ENCODE assay signal across 33 cellular contexts in the genomic region with DNA sequence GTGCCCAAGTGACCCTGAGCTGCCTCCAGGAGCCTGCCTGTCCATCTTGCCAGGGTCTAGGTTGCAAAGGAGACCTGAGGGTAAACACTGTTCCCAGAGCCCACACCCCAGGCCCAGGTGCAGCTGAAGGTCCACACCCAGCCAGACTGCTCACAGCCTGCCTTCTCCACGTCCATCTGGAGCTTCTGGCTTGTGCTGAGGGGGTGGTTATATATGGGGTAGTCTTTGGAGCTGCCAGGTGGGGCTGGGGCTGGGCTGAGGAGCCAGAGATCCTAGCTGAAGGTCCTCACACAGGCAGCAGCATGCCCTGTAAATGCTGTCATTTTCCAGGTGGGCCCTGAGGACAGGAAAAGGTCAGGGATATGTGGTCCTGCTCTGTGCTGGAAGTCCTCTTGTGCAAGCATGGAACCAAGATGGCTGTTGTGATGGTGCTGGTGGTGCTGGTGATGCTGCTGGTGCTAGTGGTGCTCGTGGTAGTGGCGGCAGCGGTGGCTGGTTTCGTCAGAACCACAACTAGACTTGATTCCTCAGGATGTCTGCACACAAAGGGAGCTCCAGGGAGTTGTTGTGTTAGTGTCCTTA.
"Had no signal": no experiment of that assay in that cellular context is flagged by ENCODE, and none has a peak within 500 bp of the region (broad histone marks: within the 10 kb centered on the region; RNA-seq: fewer than 3 reads in every experiment).

No MANE protein-coding gene starts in this region.

- H3K36me3 ChIP-seq: neural progenitor cell, neutrophil, ovary, right lobe of liver, sigmoid colon, suprapubic skin, tibial artery, transverse colon, upper lobe of right lung, uterus had no signal

- H3K4me1 ChIP-seq: neural progenitor cell, parathyroid adenoma, psoas muscle, right lobe of liver, sigmoid colon, suprapubic skin, testis, tibial artery, transverse colon, upper lobe of right lung, uterus had no signal

- H3K36me3 Mint-ChIP-seq: naive B cell; naive thymus-derived CD8-positive, alpha-beta T cell; natural killer cell treated with Interleukin-12 subunit alpha and Interleukin-12 subunit beta and Interleukin-15 and Interleukin-18, amount 100 ng/mL, for 72 hours; neural progenitor cell; stimulated activated memory B cell treated with anti-CD40 and anti-IgM and Interleukin-4, amounts not matched to agents 10 μg/mL and 1 μg/mL and 100 μg/mL, for 72 hours; type B pancreatic cell had no signal

- H3K4me3 Mint-ChIP-seq: naive B cell; naive thymus-derived CD8-positive, alpha-beta T cell; natural killer cell treated with Interleukin-12 subunit alpha and Interleukin-12 subunit beta and Interleukin-15 and Interleukin-18, amount 100 ng/mL, for 72 hours; nephron progenitor cell; neural progenitor cell; stimulated activated memory B cell treated with anti-CD40 and anti-IgM and Interleukin-4, amounts not matched to agents 10 μg/mL and 1 μg/mL and 100 μg/mL, for 72 hours; stimulated activated naive CD8-positive, alpha-beta T cell treated with anti-CD3 and anti-CD28 coated beads, Interleukin-15, amount 100 ng/mL, for 72 hours; type B pancreatic cell had no signal

- H3K4me1 Mint-ChIP-seq: naive B cell; naive thymus-derived CD8-positive, alpha-beta T cell; stimulated activated memory B cell treated with anti-CD40 and anti-IgM and Interleukin-4, amounts not matched to agents 10 μg/mL and 1 μg/mL and 100 μg/mL, for 72 hours; stimulated activated naive CD8-positive, alpha-beta T cell treated with anti-CD3 and anti-CD28 coated beads, Interleukin-15, amount 100 ng/mL, for 72 hours had no signal

- DNase-seq: naive B cell; naive thymus-derived CD8-positive, alpha-beta T cell; nephron progenitor cell; nucleus accumbens; ovary; posterior cingulate gyrus; psoas muscle; right cardiac atrium; right lobe of liver; sigmoid colon; small intestine; stimulated activated CD4-positive, alpha-beta T cell treated with anti-CD3 and anti-CD28 coated beads, Interleukin-12 subunit alpha, Interleukin-12 subunit beta, amount 100 ng/mL, for 4 hours; stimulated activated CD4-positive, alpha-beta T cell treated with anti-CD3 and anti-CD28 coated beads, Interleukin-1b, Interleukin-23, amount 100 ng/mL, for 48 hours; stimulated activated CD4-positive, alpha-beta T cell treated with anti-CD3 and anti-CD28 coated beads, Interleukin-4, amount 100 ng/mL, for 1 hour; stimulated activated CD4-positive, alpha-beta T cell treated with anti-CD3 and anti-CD28 coated beads, Interleukin-4, amount 100 ng/mL, for 4 hours; stimulated activated CD8-positive, alpha-beta memory T cell treated with anti-CD3 and anti-CD28 coated beads, Interleukin-4, amount 100 ng/mL, for 48 hours; stimulated activated naive CD4-positive, alpha-beta T cell; stimulated activated naive CD8-positive, alpha-beta T cell treated with anti-CD3 and anti-CD28 coated beads, Interleukin-15, amount 100 ng/mL, for 72 hours; stimulated activated naive CD8-positive, alpha-beta T cell treated with anti-CD3 and anti-CD28 coated beads, Interleukin-15, Interleukin-2, amounts not matched to agents 100 U/mL and 50 U/mL, for 24 hours; substantia nigra; testis; tibial artery; transverse colon; upper lobe of right lung; uterus had no signal

- H3K9me3 ChIP-seq: neutrophil, ovary, psoas muscle, right lobe of liver, sigmoid colon, suprapubic skin, testis, tibial artery, transverse colon, upper lobe of right lung, uterus had no signal

- H2AFZ ChIP-seq: neural progenitor cell, parathyroid adenoma had no signal

- H3K27me3 Mint-ChIP-seq: progenitor cell of endocrine pancreas had no signal

- ATAC-seq: naive thymus-derived CD8-positive, alpha-beta T cell; natural killer cell treated with Interleukin-12 subunit alpha and Interleukin-12 subunit beta and Interleukin-15 and Interleukin-18, amount 100 ng/mL, for 72 hours; psoas muscle; right lobe of liver; stimulated activated memory B cell treated with anti-CD40 and anti-IgM and Interleukin-4, amounts not matched to agents 10 μg/mL and 1 μg/mL and 100 μg/mL, for 72 hours; stimulated activated naive CD8-positive, alpha-beta T cell treated with anti-CD3 and anti-CD28 coated beads, Interleukin-15, amount 100 ng/mL, for 72 hours; stimulated activated naive CD8-positive, alpha-beta T cell treated with anti-CD3 and anti-CD28 coated beads, Interleukin-15, Interleukin-2, amounts not matched to agents 100 U/mL and 50 U/mL, for 24 hours; upper lobe of right lung had no signal

- H3K27me3 ChIP-seq: neural progenitor cell, neutrophil, ovary, right lobe of liver, sigmoid colon, suprapubic skin, testis, transverse colon, upper lobe of right lung, uterus had no signal

- H3K9me3 Mint-ChIP-seq: naive B cell; naive thymus-derived CD8-positive, alpha-beta T cell; natural killer cell treated with Interleukin-12 subunit alpha and Interleukin-12 subunit beta and Interleukin-15 and Interleukin-18, amount 100 ng/mL, for 72 hours; neural progenitor cell; stimulated activated naive CD8-positive, alpha-beta T cell treated with anti-CD3 and anti-CD28 coated beads, Interleukin-15, amount 100 ng/mL, for 72 hours; type B pancreatic cell had no signal

- H3K27ac Mint-ChIP-seq: naive B cell; naive thymus-derived CD8-positive, alpha-beta T cell; natural killer cell treated with Interleukin-12 subunit alpha and Interleukin-12 subunit beta and Interleukin-15 and Interleukin-18, amount 100 ng/mL, for 72 hours; nephron progenitor cell; neural progenitor cell; progenitor cell of endocrine pancreas; stimulated activated memory B cell treated with anti-CD40 and anti-IgM and Interleukin-4, amounts not matched to agents 10 μg/mL and 1 μg/mL and 100 μg/mL, for 72 hours; type B pancreatic cell had no signal

- H3K27ac ChIP-seq: neural progenitor cell, neutrophil, ovary, parathyroid adenoma, psoas muscle, right lobe of liver, sigmoid colon, suprapubic skin, testis, tibial artery, transverse colon, upper lobe of right lung, uterus had no signal

- H3K4me3 ChIP-seq: neural progenitor cell, ovary, psoas muscle, right lobe of liver, sigmoid colon, suprapubic skin, testis, tibial artery, transverse colon, upper lobe of right lung, uterus had no signal

- H3K4me2 ChIP-seq: neural progenitor cell had no signal

- H3K9ac ChIP-seq: neural progenitor cell, parathyroid adenoma had no signal
